In genomic region chr6:16731503-16732018, GRCh38 we compare ENCODE assay signal across 1 cellular context.
TF ChIP-seq lines count a peak whose summit lies in the region.

No MANE protein-coding gene starts in this region.

TF ChIP-seq in GM12878, 131 proteins besides CTCF, POLR2A, EP300 and RAD21 (continued from another document):
- TF ChIP-seq ZNF592 (IDR thresholded peaks at IDR 0.05) (no peak), CBX5 (IDR thresholded peaks at IDR 0.05; ENCODE audit: low read depth) (0 out of 2 replicates have a peak, but pooled peaks have one; percentile 30), RUNX3 (IDR thresholded peaks at IDR 0.05; ENCODE audit: low read length) (peak; percentile 99), BHLHE40 (IDR thresholded peaks at IDR 0.05; ENCODE audit: borderline replicate concordance in 1 of 2, low read depth in 2 of 2, low read length in 1 of 2) (peak; percentile 22 to 55; a peak in 2 of 4 replicates), ZNF24 (IDR thresholded peaks at IDR 0.05) (peak; percentile 53; the same call in 1 of the 2 replicates), SKIL (IDR thresholded peaks at IDR 0.05; ENCODE audit: low read depth, poor library complexity, severe bottlenecking) (no peak), NFIC (IDR thresholded peaks at IDR 0.05; ENCODE audit: low read depth, low read length) (peak; percentile 97)
